7 cellular contexts compared by ENCODE assay signal in the genomic region with DNA sequence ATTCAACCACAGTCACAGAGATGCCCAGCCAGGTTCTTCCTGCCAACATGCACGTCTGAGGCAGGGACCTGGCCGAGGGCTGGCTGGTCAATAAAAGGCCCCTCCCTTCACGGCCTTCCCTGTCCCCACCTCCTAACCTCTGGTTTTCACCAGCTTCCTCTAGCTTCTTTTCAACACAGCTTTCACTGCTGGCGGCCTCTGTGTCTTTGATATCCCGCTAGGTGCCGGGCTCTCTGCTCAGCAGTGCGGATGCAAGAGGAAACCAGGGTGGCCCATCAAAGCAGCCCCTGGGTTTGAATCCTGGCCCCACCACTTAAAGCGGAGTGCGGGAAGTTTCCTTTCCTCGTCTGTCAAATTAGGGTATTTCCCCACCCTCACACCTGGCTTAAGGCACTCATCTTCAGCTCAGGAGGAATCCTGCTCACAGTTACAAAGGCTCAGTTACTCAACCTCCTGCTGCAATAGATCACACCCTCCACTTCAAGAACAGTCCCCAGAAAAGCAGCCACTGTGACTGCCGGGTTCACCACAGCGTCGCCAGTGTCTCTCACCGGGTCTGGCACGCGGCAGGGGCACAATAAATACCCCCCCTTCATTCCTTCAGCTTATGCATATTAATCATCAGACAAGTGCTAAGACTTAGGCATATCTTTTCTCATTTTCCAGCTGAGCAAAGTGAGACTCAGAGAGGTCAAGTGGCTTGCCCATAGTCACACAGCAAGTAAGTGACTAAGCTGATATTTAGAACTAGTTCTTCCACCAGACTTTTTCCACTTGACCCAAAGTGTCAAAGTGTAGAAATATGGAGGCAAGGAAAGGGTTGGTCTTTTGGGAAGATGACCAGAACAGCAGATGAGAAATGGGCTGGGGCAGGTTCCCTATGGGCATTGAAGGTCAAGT. TPM values are rescaled to one million over a fixed set of nuclear protein-coding genes. Genes with fewer than 3 reads are reported as not detected.
DNase-seq lines count a peak whose midpoint lies in the region; ATAC-seq and TF ChIP-seq lines count a peak whose summit lies in the region.

No MANE protein-coding gene starts in this region.

- H3K4me1 ChIP-seq in GM23338 (ENCODE audit: insufficient read depth) (peaks cover 30% of the 10 kb centered on the region; the same call in 1 of the 2 replicates), mucosa of rectum (ENCODE audit: control insufficient read depth in 2 of 2, insufficient read depth in 2 of 2, low read length in 2 of 2) (peaks cover 41 to 45% of the 10 kb centered on the region in 2 donors)

- H3K9ac ChIP-seq in mucosa of rectum (ENCODE audit: low read depth in 1 of 2, low read length in 2 of 2): peak overlapping the region; percentile 60 to 80

- no peak overlapping the region; the same call in 1 of the 2 replicates for H3K27ac ChIP-seq in GM23338 (ENCODE audit: low read depth)
- peak overlapping the region; percentile 95 to 98 for H3K27ac ChIP-seq in mucosa of rectum (ENCODE audit: low read depth in 2 of 2, low read length in 2 of 2)

- H4K20me1 ChIP-seq in GM23338 (replicated peaks; ENCODE audit: insufficient read depth): no peaks in the 10 kb centered on the region

- no peak overlapping the region for H3K4me3 ChIP-seq in GM23338
- peak overlapping the region; percentile 44 to 48 for H3K4me3 ChIP-seq in mucosa of rectum (ENCODE audit: low read length in 2 of 2)

- H3K27me3 ChIP-seq in GM23338 (ENCODE audit: insufficient read depth) (no peaks in the 10 kb centered on the region), mucosa of rectum (ENCODE audit: control insufficient read depth in 2 of 2, insufficient read depth in 2 of 2, low read length in 2 of 2) (no peaks in the 10 kb centered on the region)

- peak overlapping the region; percentile 48 for H2AFZ ChIP-seq in GM23338

- H3K4me2 ChIP-seq in GM23338: 0 out of 2 replicates have a peak overlapping the region, but pooled peaks have one; percentile 6

- ATAC-seq in GM23338 (peak; percentile 81), GM18861 (IDR thresholded peaks at IDR 0.05; ENCODE audit: unreplicated experiment) (no peak)

- peaks cover 38% of the 10 kb centered on the region for H3K4me1 Mint-ChIP-seq in GM23338
- peaks cover 31% of the 10 kb centered on the region for H3K4me1 Mint-ChIP-seq in activated T-helper 2 cell treated with anti-CD3 and anti-CD28 coated beads, Interferon-gamma antibody, Interleukin-2, Interleukin-4, amounts not matched to agents 10 μg/mL and 5 μg/mL and 100 μg/mL, durations not matched to agents 14 hours and 24 hours and 36 hours (ENCODE audit: low read depth)

- H3K9me2 ChIP-seq in GM23338 (ENCODE audit: insufficient read depth): no peaks in the 10 kb centered on the region

- 0 out of 2 replicates have a peak, but pooled peaks cover 8% of the 10 kb centered on the region for H3F3A ChIP-seq in GM23338 (replicated peaks; ENCODE audit: low read depth)

- no peaks in the 10 kb centered on the region; the same call in 2 of the 3 replicates for H3K36me3 Mint-ChIP-seq in GM23338 (ENCODE audit: low read depth)
- no peaks in the 10 kb centered on the region for H3K36me3 Mint-ChIP-seq in activated T-helper 2 cell treated with anti-CD3 and anti-CD28 coated beads, Interferon-gamma antibody, Interleukin-2, Interleukin-4, amounts not matched to agents 10 μg/mL and 5 μg/mL and 100 μg/mL, durations not matched to agents 14 hours and 24 hours and 36 hours (ENCODE audit: low read depth)

- intact Hi-C loops in activated T-helper 2 cell treated with anti-CD3 and anti-CD28 coated beads, Interferon-gamma antibody, Interleukin-2, Interleukin-4, amounts not matched to agents 10 μg/mL and 5 μg/mL and 100 μg/mL, durations not matched to agents 14 hours and 24 hours and 36 hours (cut with micrococcal nuclease): loop anchor here (2.0 kb wide), 1 partner anchor 13 kb away; no protein-coding TSS in a partner anchor

- H3K79me2 ChIP-seq in GM23338 (replicated peaks; ENCODE audit: insufficient read depth): no peaks in the 10 kb centered on the region

- no peak overlapping the region for H3K27ac Mint-ChIP-seq in GM23338
- H3K27ac Mint-ChIP-seq in activated T-helper 2 cell treated with anti-CD3 and anti-CD28 coated beads, Interferon-gamma antibody, Interleukin-2, Interleukin-4, amounts not matched to agents 10 μg/mL and 5 μg/mL and 100 μg/mL, durations not matched to agents 14 hours and 24 hours and 36 hours: peak overlapping the region; percentile 87

- no peaks in the 10 kb centered on the region for H3K9me3 Mint-ChIP-seq in GM23338
- H3K9me3 Mint-ChIP-seq in activated T-helper 2 cell treated with anti-CD3 and anti-CD28 coated beads, Interferon-gamma antibody, Interleukin-2, Interleukin-4, amounts not matched to agents 10 μg/mL and 5 μg/mL and 100 μg/mL, durations not matched to agents 14 hours and 24 hours and 36 hours: no peaks in the 10 kb centered on the region

- H3K36me3 ChIP-seq in GM23338 (ENCODE audit: insufficient read depth) (no peaks in the 10 kb centered on the region), mucosa of rectum (ENCODE audit: control insufficient read depth in 2 of 2, insufficient read depth in 2 of 2, low read length in 2 of 2) (no peaks in the 10 kb centered on the region)

- TF ChIP-seq CTCF in GM23338 (conservative IDR thresholded peaks at IDR 0.05; ENCODE audit: low read depth in 2 of 2): no peak

- peak; percentile 61 for DNase-seq in GM23338 (ENCODE audit: low spot score)
- peak; percentile 70 to 81 for DNase-seq in NOMO-1 (lab: John Stamatoyannopoulos, UW; ENCODE audit: unreplicated experiment in 2 of 2)
- DNase-seq in activated T-helper 2 cell treated with anti-CD3 and anti-CD28 coated beads, Interferon-gamma antibody, Interleukin-2, Interleukin-4, amounts not matched to agents 10 μg/mL and 5 μg/mL and 100 μg/mL, durations not matched to agents 14 hours and 24 hours and 36 hours (ENCODE audit: low spot score): peak; percentile 24
- no peak for DNase-seq in RKO (ENCODE audit: low spot score)
- no peak for DNase-seq in NCI-H82 treated with DMSO at 0.1 percent for 48 hours (lab: John Stamatoyannopoulos, UW; ENCODE audit: unreplicated experiment)

- H3K9me3 ChIP-seq in mucosa of rectum (ENCODE audit: control insufficient read depth in 2 of 2, low read length in 2 of 2): no peaks in the 10 kb centered on the region

- 0 out of 3 replicates have a peak overlapping the region, but pooled peaks have one; percentile 1 for H3K4me3 Mint-ChIP-seq in GM23338
- peak overlapping the region; percentile 47 for H3K4me3 Mint-ChIP-seq in activated T-helper 2 cell treated with anti-CD3 and anti-CD28 coated beads, Interferon-gamma antibody, Interleukin-2, Interleukin-4, amounts not matched to agents 10 μg/mL and 5 μg/mL and 100 μg/mL, durations not matched to agents 14 hours and 24 hours and 36 hours (ENCODE audit: low read depth)

- H3K27me3 Mint-ChIP-seq in GM23338 (ENCODE audit: insufficient read depth, low read depth, poor library complexity): peaks cover 22% of the 10 kb centered on the region
- no peaks in the 10 kb centered on the region for H3K27me3 Mint-ChIP-seq in activated T-helper 2 cell treated with anti-CD3 and anti-CD28 coated beads, Interferon-gamma antibody, Interleukin-2, Interleukin-4, amounts not matched to agents 10 μg/mL and 5 μg/mL and 100 μg/mL, durations not matched to agents 14 hours and 24 hours and 36 hours (ENCODE audit: low read depth)

TF ChIP-seq in GM23338, 12 proteins besides CTCF, POLR2A, EP300 and RAD21 (continues in another document):
- TF ChIP-seq JUNB (IDR thresholded peaks at IDR 0.05; ENCODE audit: unreplicated experiment) (no peak), EZH2 (IDR thresholded peaks at IDR 0.05; ENCODE audit: low read depth, unreplicated experiment) (no peak)
- TF ChIP-seq, protein P1, sequence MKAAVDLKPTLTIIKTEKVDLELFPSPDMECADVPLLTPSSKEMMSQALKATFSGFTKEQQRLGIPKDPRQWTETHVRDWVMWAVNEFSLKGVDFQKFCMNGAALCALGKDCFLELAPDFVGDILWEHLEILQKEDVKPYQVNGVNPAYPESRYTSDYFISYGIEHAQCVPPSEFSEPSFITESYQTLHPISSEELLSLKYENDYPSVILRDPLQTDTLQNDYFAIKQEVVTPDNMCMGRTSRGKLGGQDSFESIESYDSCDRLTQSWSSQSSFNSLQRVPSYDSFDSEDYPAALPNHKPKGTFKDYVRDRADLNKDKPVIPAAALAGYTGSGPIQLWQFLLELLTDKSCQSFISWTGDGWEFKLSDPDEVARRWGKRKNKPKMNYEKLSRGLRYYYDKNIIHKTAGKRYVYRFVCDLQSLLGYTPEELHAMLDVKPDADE (IDR thresholded peaks at IDR 0.05): no peak

RNA-seq across cellular contexts. Expression of a gene that starts 45.7 kb away (rescaled TPM):
- 21.6 and 23.0 TPM in 2 replicates for total RNA-seq in GM23338 (2014; rRNA removed; shearing (Covaris generic))
- polyA plus RNA-seq in GM23338 (2016; fragmentation: Nextera tagmentation; extraction: Ambion mirVana): 50.3 and 55.6 TPM in 2 replicates
- total RNA-seq in activated T-helper 2 cell treated with anti-CD3 and anti-CD28 coated beads, Interferon-gamma antibody, Interleukin-2, Interleukin-4, amounts not matched to agents 10 μg/mL and 5 μg/mL and 100 μg/mL, durations not matched to agents 14 hours and 24 hours and 36 hours: 94.0 and 95.1 TPM in 2 replicates

RNA-seq across cellular contexts. Expression of a gene that starts 48.0 kb away (rescaled TPM):
- 204 and 233 TPM in 2 replicates for total RNA-seq in GM23338 (2014; rRNA removed; shearing (Covaris generic))
- 55.4 and 58.4 TPM in 2 replicates for polyA plus RNA-seq in GM23338 (2016; fragmentation: Nextera tagmentation; extraction: Ambion mirVana)
- 619 and 645 TPM in 2 replicates for total RNA-seq in activated T-helper 2 cell treated with anti-CD3 and anti-CD28 coated beads, Interferon-gamma antibody, Interleukin-2, Interleukin-4, amounts not matched to agents 10 μg/mL and 5 μg/mL and 100 μg/mL, durations not matched to agents 14 hours and 24 hours and 36 hours

Comparison
In these comparisons a context has a peak if more than half of its experiments do, and no peak if none do; other contexts are left out.
1. DNase-seq: peak in GM23338 (single experiment), NOMO-1 (2 of 2) and activated T-helper 2 cell treated with anti-CD3 and anti-CD28 coated beads, Interferon-gamma antibody, Interleukin-2, Interleukin-4, amounts not matched to agents 10 μg/mL and 5 μg/mL and 100 μg/mL, durations not matched to agents 14 hours and 24 hours and 36 hours (single experiment); none in RKO (single experiment) and NCI-H82 treated with DMSO at 0.1 percent for 48 hours (single experiment).